In genomic region chr16:85444879-85445778, GRCh38 we compare ENCODE assay signal across 1 cellular context.
TF ChIP-seq lines count a peak whose summit lies in the region.

No MANE protein-coding gene starts in this region.

TF ChIP-seq in GM23338, 12 proteins besides CTCF, POLR2A, EP300 and RAD21 (continued from another document):
- TF ChIP-seq ZNF462 (CRISPR knock-in tag; IDR thresholded peaks at IDR 0.05) (no peak), ETS1 (IDR thresholded peaks at IDR 0.05) (no peak), NANOG (IDR thresholded peaks at IDR 0.05; ENCODE audit: borderline replicate concordance) (no peak), EZH2phosphoT487 (IDR thresholded peaks at IDR 0.05; ENCODE audit: unreplicated experiment) (no peak), JUNB (IDR thresholded peaks at IDR 0.05; ENCODE audit: unreplicated experiment) (no peak)
